ENCODE assay signal across 27 cellular contexts in genomic region chr1:33117440-33118085, GRCh38. TPM values are rescaled to one million over a fixed set of nuclear protein-coding genes. Genes with fewer than 3 reads are reported as not detected.
A peak's percentile ranks its signal among the peaks of the same experiment; 100 is the strongest.
DNase-seq lines count a peak whose midpoint lies in the region; ATAC-seq, FAIRE-seq and TF ChIP-seq lines count a peak whose summit lies in the region.
"Had no signal": no experiment of that assay in that cellular context is flagged by ENCODE, and none has a peak within 500 bp of the region (broad histone marks: within the 10 kb centered on the region; RNA-seq: fewer than 3 reads in every experiment).

No MANE protein-coding gene starts in this region.

- H3K4me1 Mint-ChIP-seq in neural progenitor cell: no peaks in the 10 kb centered on the region

- H3K27me3 ChIP-seq in K562 (ENCODE audit: control insufficient read depth in 2 of 2, insufficient read depth in 2 of 2, low read length in 2 of 2): peaks cover 25 to 55% of the 10 kb centered on the region in 2 experiments; a peak in 4 of 5 replicates
- H3K27me3 ChIP-seq in neural progenitor cell: no peaks in the 10 kb centered on the region
- H3K27me3 ChIP-seq: BLaER1 treated with 17β-estradiol and CSF1 and Interleukin-3, amounts not matched to agents 10 nM and 100 nM; SJCRH30 had no signal

- POLR2A ChIA-PET in K562 (lab: Yijun Ruan, JAX): interaction anchor here (0.6 to 0.7 kb wide), 3 partner anchors 10 to 15 kb away, joined by 3 read pairs; no protein-coding TSS in a partner anchor

- H3K4me3 ChIP-seq in K562 (no peak overlapping the region), neural progenitor cell (no peak overlapping the region)
- H3K4me3 ChIP-seq: A549; BLaER1 treated with 17β-estradiol and CSF1 and Interleukin-3, amounts not matched to agents 10 nM and 100 nM; PC-9; SJCRH30 had no signal

- H3K36me3 Mint-ChIP-seq in neural progenitor cell: no peaks in the 10 kb centered on the region

- H3K4me2 ChIP-seq in K562 (ENCODE audit: insufficient read depth, low read length): no peak overlapping the region
- no peak overlapping the region for H3K4me2 ChIP-seq in neural progenitor cell
- H3K4me2 ChIP-seq: A549, KMS-11, PC-9 had no signal

- intact Hi-C loops in K562 (cut with micrococcal nuclease): no loop called here

- H3K9me3 Mint-ChIP-seq in neural progenitor cell: no peaks in the 10 kb centered on the region
- H3K9me3 Mint-ChIP-seq: CD4-positive, alpha-beta T cell had no signal

- no peak for TF ChIP-seq POLR2A in K562 (conservative IDR thresholded peaks at IDR 0.05)

- TF ChIP-seq CTCF in K562 (IDR thresholded peaks at IDR 0.05 in 2 of 3, conservative IDR thresholded peaks at IDR 0.05 in 1 of 3; ENCODE audit: insufficient read depth in 2 of 3, low read depth in 1 of 3, low read length in 3 of 3) (no peak), neural progenitor cell (IDR thresholded peaks at IDR 0.05) (no peak)

- H4K20me1 ChIP-seq in K562 (replicated peaks; ENCODE audit: control insufficient read depth, insufficient read depth, low read length) (no peaks in the 10 kb centered on the region; the same call in 1 of the 2 replicates), neural progenitor cell (ENCODE audit: low read depth) (no peaks in the 10 kb centered on the region)
- H4K20me1 ChIP-seq: BLaER1 treated with 17β-estradiol and CSF1 and Interleukin-3, amounts not matched to agents 10 nM and 100 nM had no signal

- no TSS peak for BruUV-seq in K562 (replicated peaks; lab: Mats Ljungman, UMichigan)

- H3K4me1 ChIP-seq in K562 (replicated peaks in 1 of 2; ENCODE audit: control insufficient read depth in 2 of 2, insufficient read depth in 2 of 2, low read length in 2 of 2): peaks cover 0 to 5% of the 10 kb centered on the region in 2 experiments; a peak in 1 of 5 replicates
- no peaks in the 10 kb centered on the region for H3K4me1 ChIP-seq in neural progenitor cell
- H3K4me1 ChIP-seq: A549, SJCRH30 had no signal

- FAIRE-seq in K562 (lab: Jason Lieb, UNC): no peak
- FAIRE-seq: A549, GM18507, H1, HTR-8/SVneo had no signal

- no peak for TF ChIP-seq EP300 in K562 (IDR thresholded peaks at IDR 0.05; ENCODE audit: low read length)

- WGBS in K562 (ENCODE audit: insufficient coverage, low coverage, missing lambda C conversion rate): 6% methylated on average over 13 of the region's 13 CpGs

- H3K9ac ChIP-seq in K562 (ENCODE audit: insufficient read depth in 1 of 2, low read depth in 2 of 2, low read length in 2 of 2) (no peak overlapping the region), neural progenitor cell (no peak overlapping the region)
- H3K9ac ChIP-seq: KMS-11 had no signal

- H3K9me1 ChIP-seq in K562 (ENCODE audit: control insufficient read depth, insufficient read depth, low read length): no peaks in the 10 kb centered on the region

- H3K4me3 Mint-ChIP-seq in neural progenitor cell: no peak overlapping the region
- H3K4me3 Mint-ChIP-seq: CD4-positive, alpha-beta T cell had no signal

- in situ Hi-C loops in K562 (cut with MboI): no loop called here

- CTCF ChIA-PET in K562 (lab: Yijun Ruan, JAX; ENCODE audit: low intra/inter-chr PET ratio): no interaction called here

- no peak for ATAC-seq in K562
- no peak for ATAC-seq in GM19397 (IDR thresholded peaks at IDR 0.05; ENCODE audit: unreplicated experiment)
- ATAC-seq: A549, HCT116, Right ventricle myocardium inferior, SK-N-SH treated with all-trans-retinoic acid at 6 μM for 48 hours had no signal

- H3F3A ChIP-seq in neural progenitor cell (ENCODE audit: low read depth): no peaks in the 10 kb centered on the region

- peak overlapping the region; percentile 69 for H3K27ac Mint-ChIP-seq in neural progenitor cell
- H3K27ac Mint-ChIP-seq: CD4-positive, alpha-beta T cell had no signal

- TF ChIP-seq RAD21 in K562 (CRISPR knock-in tag; conservative IDR thresholded peaks at IDR 0.05 in 1 of 2, IDR thresholded peaks at IDR 0.05 in 1 of 2): no peak

- H2AFZ ChIP-seq in K562 (ENCODE audit: low read depth, low read length): no peak overlapping the region
- H2AFZ ChIP-seq in neural progenitor cell (replicated peaks): no peak overlapping the region
- H2AFZ ChIP-seq: PC-9 had no signal

- no peaks in the 10 kb centered on the region for H3K36me3 ChIP-seq in K562 (ENCODE audit: control insufficient read depth, insufficient read depth, low read length)
- H3K36me3 ChIP-seq in neural progenitor cell: no peaks in the 10 kb centered on the region
- H3K36me3 ChIP-seq: BLaER1 treated with 17β-estradiol and CSF1 and Interleukin-3, amounts not matched to agents 10 nM and 100 nM; SJCRH30 had no signal

- DNase-seq in activated effector memory CD4-positive, alpha-beta T cell treated with anti-CD3 and anti-CD28 coated beads, Interleukin-2, amount 50 U/mL, for 16 hours: peak; percentile 37
- DNase-seq in activated effector memory CD4-positive, alpha-beta T cell treated with Interleukin-2 at 50 U/mL for 16 hours: no peak
- DNase-seq in K562 (ENCODE audit: extremely low read depth in 1 of 4, low spot score in 3 of 4): no peak
- DNase-seq in neural progenitor cell (ENCODE audit: low spot score): no peak
- DNase-seq in NCI-H2081 (lab: John Stamatoyannopoulos, UW): no peak
- DNase-seq in GOT3 (lab: John Stamatoyannopoulos, UW): no peak
- DNase-seq: AML-193; CD4-positive, alpha-beta T cell; DMS53; NCI-H1048; NCI-H1417; NCI-H1694; NCI-H2029 treated with DMSO at 0.1 percent for 48 hours; NCI-H2227 treated with DMSO at 0.1 percent for 48 hours; NCI-H526 treated with DMSO at 0.1 percent for 48 hours; PC-9; SJCRH30 had no signal

- peaks cover 3% of the 10 kb centered on the region for H3K27me3 Mint-ChIP-seq in neural progenitor cell (ENCODE audit: insufficient read depth, low read depth)
- H3K27me3 Mint-ChIP-seq: CD4-positive, alpha-beta T cell had no signal

- H3K9me3 ChIP-seq in K562 (replicated peaks; ENCODE audit: control insufficient read depth, insufficient read depth, low read depth, low read length): no peaks in the 10 kb centered on the region
- no peaks in the 10 kb centered on the region for H3K9me3 ChIP-seq in neural progenitor cell (ENCODE audit: low read depth)
- H3K9me3 ChIP-seq: A549; BLaER1 treated with 17β-estradiol and CSF1 and Interleukin-3, amounts not matched to agents 10 nM and 100 nM; SJCRH30 had no signal

- no peaks in the 10 kb centered on the region for H3K79me2 ChIP-seq in K562 (ENCODE audit: control insufficient read depth, insufficient read depth, low read length)
- no peaks in the 10 kb centered on the region for H3K79me2 ChIP-seq in neural progenitor cell (ENCODE audit: low read depth)

- no peak overlapping the region; the same call in 2 of the 3 replicates for H3K27ac ChIP-seq in K562 (ENCODE audit: extremely low read depth, low read depth, low read length)
- no peak overlapping the region for H3K27ac ChIP-seq in neural progenitor cell
- H3K27ac ChIP-seq: A549; BLaER1 treated with 17β-estradiol and CSF1 and Interleukin-3, amounts not matched to agents 10 nM and 100 nM; KMS-11; PC-9; SJCRH30 had no signal

TF ChIP-seq in K562, 482 proteins besides CTCF, POLR2A, EP300 and RAD21:
- no peak for TF ChIP-seq HNRNPLL (IDR thresholded peaks at IDR 0.05; ENCODE audit: low read depth, low read length, poor library complexity, severe bottlenecking)
- TF ChIP-seq SAFB (IDR thresholded peaks at IDR 0.05; ENCODE audit: borderline replicate concordance, low read depth, low read length): no peak
- peak; percentile 49; the same call in 1 of the 2 replicates for TF ChIP-seq ESRRA (IDR thresholded peaks at IDR 0.05; ENCODE audit: borderline replicate concordance, low read depth)

RNA-seq across cellular contexts. Expression of gene AZIN2, which starts 36.6 kb away (rescaled TPM):
- total RNA-seq in K562 (2011; cell fraction: chromatin; rRNA removed; ENCODE audit: low replicate concordance): 3.5 and 3.7 TPM in 2 replicates
- total RNA-seq in K562 (2011; cell fraction: nucleolus; rRNA removed): 2.2 and 6.7 TPM in 2 replicates
- total RNA-seq in K562 (2011; cell fraction: nucleoplasm; rRNA removed): 1.5 and 3.9 TPM in 2 replicates
- total RNA-seq in K562 (2014; rRNA removed): 0.61 and 0.91 TPM in 2 replicates
- total RNA-seq in K562 (2014; rRNA removed; fragmentation: Illumina TruSeq; extraction: Trizol): 0.18 and 0.57 TPM in 2 replicates
- 0.14 and 0.23 TPM in 2 replicates for total RNA-seq in K562 (2015; rRNA removed; fragmentation: Illumina TruSeq; extraction: Trizol)
- 0.36 and 0.42 TPM in 2 replicates for total RNA-seq in K562 (2021)
- 0.41 and 0.68 TPM in 2 replicates for polyA plus RNA-seq in K562 (2011; rRNA removed)
- 0.41 and 0.57 TPM in 2 replicates for polyA plus RNA-seq in K562 (2011; cell fraction: cytosol; rRNA removed)
- polyA plus RNA-seq in K562 (2011; cell fraction: nucleus; rRNA removed): 1.8 and 1.9 TPM in 2 replicates
- polyA plus RNA-seq in K562 (2012): 0.65 and 1.1 TPM in 2 replicates
- polyA plus RNA-seq in K562 (2014; fragmentation: Illumina TruSeq; extraction: Trizol): 0.06 and 0.82 TPM in 2 replicates
- polyA plus RNA-seq in K562 (2014; fragmentation: Nextera tagmentation; extraction: Ambion mirVana): not detected
- polyA plus RNA-seq in K562 (2014; rRNA removed): 0.22 and 0.56 TPM in 2 replicates
- polyA minus RNA-seq in K562 (2011; rRNA and poly(A)+ RNA removed): 0.39 and 0.77 TPM in 2 replicates
- not detected in 2 replicates for polyA minus RNA-seq in K562 (2011; cell fraction: cytosol; rRNA and poly(A)+ RNA removed)
- 1.2 and 2.2 TPM in 2 replicates for polyA minus RNA-seq in K562 (2011; cell fraction: nucleus; rRNA and poly(A)+ RNA removed)
- 1.3 and 5.8 TPM in 2 replicates for total RNA-seq in neural progenitor cell (ENCODE audit: low replicate concordance)
